ENCODE assay signal across 8 cellular contexts in the genomic region with DNA sequence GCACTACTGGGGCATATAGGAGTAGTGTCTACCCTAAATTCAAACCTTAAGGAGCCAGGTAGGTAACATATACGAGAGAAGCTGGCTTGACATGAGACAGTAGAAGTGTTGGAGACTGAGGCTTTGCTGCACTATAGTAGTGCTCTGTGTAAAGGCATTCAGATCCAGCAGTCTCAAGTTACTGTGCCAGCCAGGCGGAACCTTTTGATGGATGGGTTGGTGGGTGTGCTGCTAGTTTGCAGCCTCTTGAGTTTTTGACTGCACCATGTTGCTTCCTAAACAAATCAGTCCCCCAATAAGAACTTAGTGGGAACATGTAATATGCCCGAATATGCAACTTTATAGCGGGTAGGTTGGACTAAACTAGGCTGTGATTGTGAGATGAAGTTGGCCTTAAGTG. TPM values are rescaled to one million over a fixed set of nuclear protein-coding genes. Genes with fewer than 3 reads are reported as not detected.
DNase-seq lines count a peak whose midpoint lies in the region; ATAC-seq, FAIRE-seq and TF ChIP-seq lines count a peak whose summit lies in the region.

No MANE protein-coding gene starts in this region.

- H3K4me1 Mint-ChIP-seq in endodermal cell, result peaks cover 51% of the 10 kb centered on the region

- WGBS in endodermal cell (ENCODE audit: insufficient coverage in 1 of 2, insufficient read length in 1 of 2), 2 experiments, result 40 to 74% methylated on average over 1 to 4 of the region's 4 CpGs
- WGBS in pancreas, 2 donors, result 63 to 66% methylated on average over 4 of the region's 4 CpGs

- no peak for ATAC-seq in pancreas

- H3K9me3 ChIP-seq in OCI-LY7 (ENCODE audit: low read length), result no peaks in the 10 kb centered on the region
- no peaks in the 10 kb centered on the region for H3K9me3 ChIP-seq in endodermal cell (ENCODE audit: control insufficient read depth, low read length)
- H3K9me3 ChIP-seq in pancreas, result no peaks in the 10 kb centered on the region

- peak overlapping the region; percentile 94 for H3K9ac ChIP-seq in endodermal cell (ENCODE audit: extremely low read depth, low read length, poor library complexity, severe bottlenecking)

- DNase-seq in Daoy (ENCODE audit: low read depth) (peak; percentile 31), OCI-LY7 (ENCODE audit: low spot score) (peak; percentile 30), endodermal cell (no peak), pancreas (no peak), NCI-H1092 (lab: John Stamatoyannopoulos, UW) (no peak), NCI-H1436 treated with DMSO at 0.1 percent for 48 hours (lab: John Stamatoyannopoulos, UW) (no peak), mesenteric fat pad (ENCODE audit: low spot score) (no peak), GM12892 (ENCODE audit: insufficient read length) (no peak)

- intact Hi-C loops in OCI-LY7 (cut with micrococcal nuclease; ENCODE audit: unreplicated experiment) (loop anchor here (5.0 kb wide), 1 partner anchor 50 kb away; no protein-coding TSS in a partner anchor), pancreas (cut with DNase I) (no loop called here)

- no TSS peak for BruUV-seq in OCI-LY7 (replicated peaks; lab: Mats Ljungman, UMichigan)

- H3K9me3 Mint-ChIP-seq in endodermal cell, result no peaks in the 10 kb centered on the region

- TF ChIP-seq CTCF in OCI-LY7 (conservative IDR thresholded peaks at IDR 0.05; ENCODE audit: low read length) (no peak), endodermal cell (conservative IDR thresholded peaks at IDR 0.05) (no peak), pancreas (IDR thresholded peaks at IDR 0.05) (no peak)

- H3K27me3 ChIP-seq in endodermal cell (ENCODE audit: control insufficient read depth, insufficient read depth, low read length, poor library complexity, severe bottlenecking) (no peaks in the 10 kb centered on the region), pancreas (no peaks in the 10 kb centered on the region)

- H3K9me2 ChIP-seq in OCI-LY7 (ENCODE audit: insufficient read depth, low read length), result no peaks in the 10 kb centered on the region

- no peak for TF ChIP-seq POLR2A in GM12892 (IDR thresholded peaks at IDR 0.05; ENCODE audit: low read depth, low read length)

- H3K4me1 ChIP-seq in OCI-LY7 (ENCODE audit: insufficient read depth, low read length, poor library complexity, severe bottlenecking), result peaks cover 39% of the 10 kb centered on the region
- H3K4me1 ChIP-seq in endodermal cell (ENCODE audit: control insufficient read depth, insufficient read depth, low read length), result peaks cover 14% of the 10 kb centered on the region
- H3K4me1 ChIP-seq in pancreas, result peaks cover 14 to 34% (median 20%) of the 10 kb centered on the region in 3 donors

- peaks cover 32% of the 10 kb centered on the region for H4K20me1 ChIP-seq in OCI-LY7 (ENCODE audit: insufficient read depth, low read length)

- H3K27ac Mint-ChIP-seq in endodermal cell, result no peak overlapping the region

- H3K36me3 ChIP-seq in OCI-LY7 (ENCODE audit: insufficient read depth, low read length) (peaks cover 43% of the 10 kb centered on the region), endodermal cell (ENCODE audit: control insufficient read depth, insufficient read depth, low read length) (peaks cover 25% of the 10 kb centered on the region), pancreas (no peaks in the 10 kb centered on the region)

- FAIRE-seq in pancreas (lab: Jason Lieb, UNC) (no peak), GM12892 (lab: Jason Lieb, UNC) (no peak)

- H3K79me2 ChIP-seq in OCI-LY7 (ENCODE audit: insufficient read depth, low read depth, low read length), result peaks cover 60% of the 10 kb centered on the region

- peak overlapping the region; percentile 92 for H3K4me3 ChIP-seq in OCI-LY7 (ENCODE audit: low read depth, low read length, poor library complexity, severe bottlenecking)
- H3K4me3 ChIP-seq in endodermal cell (ENCODE audit: low read length), result peak overlapping the region; percentile 98
- H3K4me3 ChIP-seq in pancreas, result peak overlapping the region in 3 of 4 donors; percentile 64 to 85 (median 81)

- peak overlapping the region; percentile 90 for H3K4me3 Mint-ChIP-seq in endodermal cell

- peak overlapping the region; percentile 97 for H3K4me2 ChIP-seq in OCI-LY7 (ENCODE audit: low read length)

- H3K36me3 Mint-ChIP-seq in endodermal cell (ENCODE audit: low read depth), result peaks cover 25% of the 10 kb centered on the region

- no peak overlapping the region for H3K27ac ChIP-seq in OCI-LY7 (ENCODE audit: low read depth, low read length, poor library complexity, severe bottlenecking)
- no peak overlapping the region for H3K27ac ChIP-seq in endodermal cell (ENCODE audit: low read depth, low read length)
- no peak overlapping the region for H3K27ac ChIP-seq in pancreas

- POLR2A ChIA-PET in OCI-LY7 (lab: Charles Lee), result interaction anchor here (0.6 to 3.9 kb wide), 3 partner anchors 9 to 297 kb away, joined by 3 to 18 read pairs (median 17); no protein-coding TSS in a partner anchor

- no peaks in the 10 kb centered on the region for H3K27me3 Mint-ChIP-seq in endodermal cell (ENCODE audit: insufficient read depth)

- CTCF ChIA-PET in OCI-LY7 (lab: Charles Lee; ENCODE audit: unreplicated experiment), result no interaction called here

- H2AFZ ChIP-seq in OCI-LY7 (ENCODE audit: low read length), result no peak overlapping the region

RNA-seq across cellular contexts. Expression of a gene that starts 1.5 kb away (rescaled TPM):
- total RNA-seq in Daoy (2014; rRNA removed; shearing (Covaris generic)), result 536 and 596 TPM in 2 replicates
- total RNA-seq in OCI-LY7 (2014; rRNA removed; shearing (Covaris generic)), result 150 and 176 TPM in 2 replicates
- 161 and 171 TPM in 2 replicates for total RNA-seq in OCI-LY7 (2022)
- 100 to 1,000 TPM; 221 to 240 TPM for total RNA-seq in endodermal cell
- polyA plus RNA-seq in endodermal cell (2013, experiment 1 of 2), result 227 TPM
- polyA plus RNA-seq in endodermal cell (2013, experiment 2 of 2), result 229 TPM
- total RNA-seq in pancreas, result 10 to 100 TPM; 57.9 to 91.7 (median 77.7) TPM
- polyA plus RNA-seq in pancreas, result 100 to 1,000 TPM in 1 of 2 donors, 10 to 100 TPM in 1; 49.2 to 102 TPM
- 190 TPM for total RNA-seq in mesenteric fat pad
- 157 TPM for polyA plus RNA-seq in GM12892 (2012; ENCODE audit: missing spikeins)

RNA-seq across cellular contexts. Expression of a gene that starts 23.0 kb away (rescaled TPM):
- 0.74 TPM in 1 of 2 replicates, not detected in the other for total RNA-seq in Daoy (2014; rRNA removed; shearing (Covaris generic))
- not detected in 2 replicates for total RNA-seq in OCI-LY7 (2014; rRNA removed; shearing (Covaris generic))
- total RNA-seq in OCI-LY7 (2022), result not detected in 2 replicates
- total RNA-seq in endodermal cell, result under 1 TPM; 0.18 to 0.35 TPM
- not detected for polyA plus RNA-seq in endodermal cell (2013, experiment 1 of 2)
- polyA plus RNA-seq in endodermal cell (2013, experiment 2 of 2), result not detected
- total RNA-seq in pancreas, result under 1 TPM in 1 of 6 donors, not detected in 5; 0.25 TPM
- polyA plus RNA-seq in pancreas, result under 1 TPM; 0.05 to 0.11 TPM
- total RNA-seq in mesenteric fat pad, result 0.87 TPM
- not detected for polyA plus RNA-seq in GM12892 (2012; ENCODE audit: missing spikeins)

RNA-seq across cellular contexts. Expression of a gene that starts 55.7 kb away (rescaled TPM):
- total RNA-seq in Daoy (2014; rRNA removed; shearing (Covaris generic)), result 27.8 and 29.9 TPM in 2 replicates
- not detected in 2 replicates for total RNA-seq in OCI-LY7 (2014; rRNA removed; shearing (Covaris generic))
- total RNA-seq in OCI-LY7 (2022), result not detected in 2 replicates
- 10 to 100 TPM; 38.6 to 54.2 TPM for total RNA-seq in endodermal cell
- polyA plus RNA-seq in endodermal cell (2013, experiment 1 of 2), result 26.4 TPM
- polyA plus RNA-seq in endodermal cell (2013, experiment 2 of 2), result 34.6 TPM
- total RNA-seq in pancreas, result 10 to 100 TPM in 1 of 6 donors, 1 to 10 TPM in 5; 1.3 to 10.0 (median 2.3) TPM
- polyA plus RNA-seq in pancreas, result 1 to 10 TPM; 5.8 to 8.2 TPM
- 81.7 TPM for total RNA-seq in mesenteric fat pad
- 4.0 TPM for polyA plus RNA-seq in GM12892 (2012; ENCODE audit: missing spikeins)

Comparison
In these comparisons a context has a peak if more than half of its experiments do, and no peak if none do; other contexts are left out.
1. DNase-seq: peak in Daoy (single experiment) and OCI-LY7 (single experiment); none in endodermal cell (single experiment), pancreas (0 of 6), NCI-H1092 (single experiment), NCI-H1436 treated with DMSO at 0.1 percent for 48 hours (single experiment), mesenteric fat pad (single experiment) and GM12892 (single experiment).
2. Peak in every context shown above with its lines, with median percentiles within 50 percentile points of each other: H3K4me3 ChIP-seq.